28 cellular contexts compared by ENCODE assay signal in genomic region chr1:26353210-26353859, GRCh38. TPM values are rescaled to one million over a fixed set of nuclear protein-coding genes. Genes with fewer than 3 reads are reported as not detected.
DNase-seq lines count a peak whose midpoint lies in the region; ATAC-seq, FAIRE-seq and TF ChIP-seq lines count a peak whose summit lies in the region.
"Had no signal": no experiment of that assay in that cellular context is flagged by ENCODE, and none has a peak within 500 bp of the region (broad histone marks: within the 10 kb centered on the region; RNA-seq: fewer than 3 reads in every experiment).

No MANE protein-coding gene starts in this region.

- intact Hi-C loops in A673 (cut with micrococcal nuclease; ENCODE audit: unreplicated experiment): no loop called here

- CTCF ChIA-PET in A673 (lab: Charles Lee): no interaction called here

- H3K4me1 ChIP-seq in RWPE2 (ENCODE audit: insufficient read depth, poor library complexity, severe bottlenecking) (peaks cover 62% of the 10 kb centered on the region), keratinocyte (ENCODE audit: control insufficient read depth, extremely low read depth, insufficient read depth, low read length) (peaks cover 61% of the 10 kb centered on the region), suprapubic skin (peaks cover 67% of the 10 kb centered on the region), A673 (ENCODE audit: insufficient read depth, low read length, poor library complexity, severe bottlenecking) (no peaks in the 10 kb centered on the region)
- H3K4me1 ChIP-seq: parathyroid adenoma, sigmoid colon had no signal

- H3K4me1 Mint-ChIP-seq in activated naive CD8-positive, alpha-beta T cell treated with anti-CD3 and anti-CD28 coated beads, Interleukin-2, amount 10 ng/mL, durations not matched to agents 7 days and 5 days: peaks cover 13% of the 10 kb centered on the region
- peaks cover under 1% of the 10 kb centered on the region for H3K4me1 Mint-ChIP-seq in activated naive CD8-positive, alpha-beta T cell treated with anti-CD3 and anti-CD28 coated beads for 36 hours

- H3K9me3 Mint-ChIP-seq in activated naive CD8-positive, alpha-beta T cell treated with anti-CD3 and anti-CD28 coated beads, Interleukin-2, amount 10 ng/mL, durations not matched to agents 7 days and 5 days: no peaks in the 10 kb centered on the region
- no peaks in the 10 kb centered on the region for H3K9me3 Mint-ChIP-seq in activated naive CD8-positive, alpha-beta T cell treated with anti-CD3 and anti-CD28 coated beads for 36 hours
- H3K9me3 Mint-ChIP-seq: HFFc6 had no signal

- peaks cover 2% of the 10 kb centered on the region for H3K36me3 Mint-ChIP-seq in activated naive CD8-positive, alpha-beta T cell treated with anti-CD3 and anti-CD28 coated beads, Interleukin-2, amount 10 ng/mL, durations not matched to agents 7 days and 5 days
- no peaks in the 10 kb centered on the region for H3K36me3 Mint-ChIP-seq in activated naive CD8-positive, alpha-beta T cell treated with anti-CD3 and anti-CD28 coated beads for 36 hours

- H3K27ac ChIP-seq in RWPE2 (ENCODE audit: poor library complexity, severe bottlenecking) (peak overlapping the region; percentile 85), keratinocyte (ENCODE audit: control insufficient read depth, insufficient read depth, low read length) (peak overlapping the region; percentile 78), suprapubic skin (peak overlapping the region; percentile 72), A673 (ENCODE audit: low read depth, low read length, poor library complexity, severe bottlenecking) (no peak overlapping the region)
- H3K27ac ChIP-seq: heart left ventricle, parathyroid adenoma, sigmoid colon had no signal

- POLR2A ChIA-PET in activated naive CD8-positive, alpha-beta T cell treated with anti-CD3 and anti-CD28 coated beads, Interleukin-2, amount 10 ng/mL, durations not matched to agents 7 days and 5 days (lab: Charles Lee): no interaction called here
- POLR2A ChIA-PET in A673 (lab: Charles Lee; ENCODE audit: low non-redundant PET): no interaction called here

- H3K4me3 ChIP-seq in RWPE2 (ENCODE audit: severe bottlenecking): peak overlapping the region; percentile 27
- H3K4me3 ChIP-seq in keratinocyte (ENCODE audit: control insufficient read depth in 2 of 3, extremely low read depth in 1 of 3, insufficient read depth in 2 of 3, low read depth in 1 of 3, low read length in 3 of 3): peak overlapping the region; percentile 51 to 67 (median 60)
- peak overlapping the region; percentile 33 for H3K4me3 ChIP-seq in suprapubic skin
- H3K4me3 ChIP-seq in A673 (ENCODE audit: low read depth, low read length, poor library complexity, severe bottlenecking): no peak overlapping the region
- H3K4me3 ChIP-seq: heart left ventricle, MG63, sigmoid colon had no signal

- H3K27me3 Mint-ChIP-seq in activated naive CD8-positive, alpha-beta T cell treated with anti-CD3 and anti-CD28 coated beads, Interleukin-2, amount 10 ng/mL, durations not matched to agents 7 days and 5 days: peaks cover 2% of the 10 kb centered on the region
- no peaks in the 10 kb centered on the region for H3K27me3 Mint-ChIP-seq in activated naive CD8-positive, alpha-beta T cell treated with anti-CD3 and anti-CD28 coated beads for 36 hours

- no TSS peak for BruUV-seq in A673 (replicated peaks; lab: Mats Ljungman, UMichigan)

- peak overlapping the region; percentile 40 for H3K27ac Mint-ChIP-seq in activated naive CD8-positive, alpha-beta T cell treated with anti-CD3 and anti-CD28 coated beads, Interleukin-2, amount 10 ng/mL, durations not matched to agents 7 days and 5 days
- H3K27ac Mint-ChIP-seq in activated naive CD8-positive, alpha-beta T cell treated with anti-CD3 and anti-CD28 coated beads for 36 hours: no peak overlapping the region
- H3K27ac Mint-ChIP-seq: HFFc6 had no signal

- no peaks in the 10 kb centered on the region for H4K20me1 ChIP-seq in keratinocyte (ENCODE audit: control insufficient read depth, extremely low read depth, insufficient read depth, low read length)

- TF ChIP-seq POLR2A in suprapubic skin (IDR thresholded peaks at IDR 0.05): no peak

- H3K27me3 ChIP-seq in RWPE2 (ENCODE audit: insufficient read depth, poor library complexity, severe bottlenecking) (no peaks in the 10 kb centered on the region), keratinocyte (ENCODE audit: control insufficient read depth, extremely low read depth, insufficient read depth, low read length) (no peaks in the 10 kb centered on the region), suprapubic skin (peaks cover 9% of the 10 kb centered on the region), A673 (replicated peaks; ENCODE audit: insufficient read depth, low read depth, low read length, poor library complexity) (no peaks in the 10 kb centered on the region)
- H3K27me3 ChIP-seq: MG63 had no signal

- WGBS in suprapubic skin: 60% methylated on average over 4 of the region's 4 CpGs

- peak overlapping the region; percentile 90 for H3K4me2 ChIP-seq in keratinocyte (ENCODE audit: control insufficient read depth, extremely low read depth, insufficient read depth, low read depth, low read length)

- H3K9ac ChIP-seq in keratinocyte (ENCODE audit: control insufficient read depth, extremely low read depth, insufficient read depth, low read length): peak overlapping the region; percentile 85
- H3K9ac ChIP-seq: parathyroid adenoma had no signal

- dilution Hi-C loops in keratinocyte (cut with MboI; ENCODE audit: extremely low pct_ligation_motif_present, low sequenced_read_pairs): no loop called here

- ATAC-seq in activated naive CD8-positive, alpha-beta T cell treated with anti-CD3 and anti-CD28 coated beads, Interleukin-2, amount 10 ng/mL, durations not matched to agents 7 days and 5 days (ENCODE audit: low read depth): no peak
- ATAC-seq in RWPE2 (ENCODE audit: low read depth) (no peak), GM19452 (IDR thresholded peaks at IDR 0.05; ENCODE audit: unreplicated experiment) (no peak)
- ATAC-seq: heart left ventricle had no signal

- no peaks in the 10 kb centered on the region for H3K36me3 ChIP-seq in RWPE2 (ENCODE audit: low read depth)
- H3K36me3 ChIP-seq in keratinocyte (ENCODE audit: control insufficient read depth in 2 of 2, extremely low read depth in 1 of 2, insufficient read depth in 2 of 2, low read length in 2 of 2): no peaks in the 10 kb centered on the region
- no peaks in the 10 kb centered on the region for H3K36me3 ChIP-seq in suprapubic skin
- no peaks in the 10 kb centered on the region for H3K36me3 ChIP-seq in A673 (ENCODE audit: insufficient read depth, low read length, poor library complexity, severe bottlenecking)
- H3K36me3 ChIP-seq: heart left ventricle, MG63, sigmoid colon had no signal

- peaks cover 3% of the 10 kb centered on the region for H3K9me1 ChIP-seq in keratinocyte (ENCODE audit: control insufficient read depth, extremely low read depth, insufficient read depth, low read length)

- DNase-seq in activated naive CD8-positive, alpha-beta T cell treated with anti-CD3 and anti-CD28 coated beads, Interleukin-2, amount 10 ng/mL, durations not matched to agents 7 days and 5 days: no peak
- DNase-seq in activated naive CD8-positive, alpha-beta T cell treated with anti-CD3 and anti-CD28 coated beads for 36 hours: no peak
- DNase-seq in RWPE2 (ENCODE audit: low spot score) (no peak), keratinocyte (ENCODE audit: low read depth, low spot score) (no peak), suprapubic skin (ENCODE audit: low spot score in 2 of 2) (no peak), A673 (ENCODE audit: low spot score) (no peak), germinal center (ENCODE audit: low spot score) (no peak)
- DNase-seq: ACHN; activated CD4-positive, alpha-beta T cell treated with anti-CD3 and anti-CD28 coated beads for 4 hours; activated CD8-positive, alpha-beta memory T cell treated with anti-CD3 and anti-CD28 coated beads, Interleukin-2, amount 50 U/mL, for 48 hours; activated gamma-delta T cell treated with Interleukin-2 at 50 U/mL for 16 hours; C1 segment of cervical spinal cord; DMS153; effector CD8-positive, alpha-beta T cell; GDM1; heart left ventricle; HFFc6; MG63; NCI-H187; NCI-H446 treated with DMSO at 0.1 percent for 48 hours; Right ventricle myocardium superior; sigmoid colon; stimulated activated CD4-positive, alpha-beta T cell treated with anti-CD3 and anti-CD28 coated beads, Interleukin-1b, Interleukin-23, amount 100 ng/mL, for 48 hours had no signal

- H3K9me3 ChIP-seq in RWPE2 (ENCODE audit: severe bottlenecking) (no peaks in the 10 kb centered on the region), keratinocyte (ENCODE audit: control insufficient read depth, low read depth, low read length) (no peaks in the 10 kb centered on the region), suprapubic skin (no peaks in the 10 kb centered on the region), A673 (ENCODE audit: low read depth, low read length, poor library complexity, severe bottlenecking) (no peaks in the 10 kb centered on the region)
- H3K9me3 ChIP-seq: heart left ventricle, MG63, sigmoid colon had no signal

- no peak for FAIRE-seq in keratinocyte (lab: Jason Lieb, UNC)
- FAIRE-seq: TTC549 had no signal

- no peak overlapping the region for H3K4me3 Mint-ChIP-seq in activated naive CD8-positive, alpha-beta T cell treated with anti-CD3 and anti-CD28 coated beads, Interleukin-2, amount 10 ng/mL, durations not matched to agents 7 days and 5 days
- H3K4me3 Mint-ChIP-seq in activated naive CD8-positive, alpha-beta T cell treated with anti-CD3 and anti-CD28 coated beads for 36 hours: no peak overlapping the region
- H3K4me3 Mint-ChIP-seq: HFFc6 had no signal

- TF ChIP-seq EP300 in suprapubic skin (IDR thresholded peaks at IDR 0.05): no peak

- H3K79me2 ChIP-seq in keratinocyte (ENCODE audit: control insufficient read depth, insufficient read depth, low read length): no peaks in the 10 kb centered on the region
- H3K79me2 ChIP-seq: parathyroid adenoma had no signal

- peak overlapping the region; percentile 60 for H2AFZ ChIP-seq in keratinocyte (ENCODE audit: control insufficient read depth, low read length)
- H2AFZ ChIP-seq: parathyroid adenoma had no signal

- no peak for TF ChIP-seq CTCF in RWPE2 (IDR thresholded peaks at IDR 0.05; ENCODE audit: poor library complexity, severe bottlenecking)
- no peak for TF ChIP-seq CTCF in keratinocyte (optimal IDR thresholded peaks at IDR 0.05 in 1 of 3, IDR thresholded peaks at IDR 0.05 in 1 of 3, conservative IDR thresholded peaks at IDR 0.05 in 1 of 3; ENCODE audit: extremely low read depth in 1 of 3, insufficient read depth in 2 of 3, low read length in 3 of 3)
- no peak for TF ChIP-seq CTCF in suprapubic skin (IDR thresholded peaks at IDR 0.05)
- no peak for TF ChIP-seq CTCF in A673 (conservative IDR thresholded peaks at IDR 0.05; ENCODE audit: low read depth, low read length)

RNA-seq across cellular contexts. Expression of gene CRYBG2, which starts 0.6 kb away (rescaled TPM):
- 10 to 100 TPM in 1 of 2 experiments, 1 to 10 TPM in 1; 7.9 to 10.3 TPM for total RNA-seq in activated naive CD8-positive, alpha-beta T cell treated with anti-CD3 and anti-CD28 coated beads, Interleukin-2, amount 10 ng/mL, durations not matched to agents 7 days and 5 days
- 1 to 10 TPM; 4.9 to 5.1 TPM for total RNA-seq in activated naive CD8-positive, alpha-beta T cell treated with anti-CD3 and anti-CD28 coated beads for 36 hours
- polyA plus RNA-seq in keratinocyte: 6.0 to 15.5 TPM (median 7.9 TPM) in 3 replicates
- 27.9 TPM for polyA plus RNA-seq in keratinocyte (2011; ENCODE audit: low read depth)
- 3.1 and 7.3 TPM in 2 replicates for polyA plus RNA-seq in keratinocyte (2011; cell fraction: cytosol; rRNA removed)
- 28.6 and 33.8 TPM in 2 replicates for polyA plus RNA-seq in keratinocyte (2011; cell fraction: nucleus; rRNA removed)
- 12.0 and 50.5 TPM in 2 replicates for polyA plus RNA-seq in keratinocyte (2012; ENCODE audit: low replicate concordance)
- polyA minus RNA-seq in keratinocyte: 11.2 to 30.9 TPM (median 17.2 TPM) in 3 replicates
- polyA minus RNA-seq in keratinocyte (2011; cell fraction: cytosol; rRNA and poly(A)+ RNA removed): 20.1 TPM
- 27.2 and 40.2 TPM in 2 replicates for polyA minus RNA-seq in keratinocyte (2011; cell fraction: nucleus; rRNA and poly(A)+ RNA removed)
- total RNA-seq in suprapubic skin (10 to 100 TPM; 47.8 to 96.9 (median 62.8) TPM), A673 (2021) (not detected in 2 replicates)
- total RNA-seq: fibroblast of lung, HFFc6, Right ventricle myocardium superior had no signal
- polyA plus RNA-seq: fibroblast of lung, heart left ventricle had no signal

RNA-seq across cellular contexts. Expression of gene ZNF683, which starts 19.2 kb away (rescaled TPM):
- total RNA-seq in activated naive CD8-positive, alpha-beta T cell treated with anti-CD3 and anti-CD28 coated beads, Interleukin-2, amount 10 ng/mL, durations not matched to agents 7 days and 5 days: 1 to 10 TPM; 9.3 to 9.9 TPM
- under 1 TPM; 0.27 to 0.32 TPM for total RNA-seq in activated naive CD8-positive, alpha-beta T cell treated with anti-CD3 and anti-CD28 coated beads for 36 hours
- not detected in 3 replicates for polyA plus RNA-seq in keratinocyte
- not detected for polyA plus RNA-seq in keratinocyte (2011; ENCODE audit: low read depth)
- not detected in 2 replicates for polyA plus RNA-seq in keratinocyte (2011; cell fraction: cytosol; rRNA removed)
- not detected in 2 replicates for polyA plus RNA-seq in keratinocyte (2011; cell fraction: nucleus; rRNA removed)
- polyA plus RNA-seq in keratinocyte (2012; ENCODE audit: low replicate concordance): not detected in 2 replicates
- not detected in 3 replicates for polyA minus RNA-seq in keratinocyte
- not detected for polyA minus RNA-seq in keratinocyte (2011; cell fraction: cytosol; rRNA and poly(A)+ RNA removed)
- polyA minus RNA-seq in keratinocyte (2011; cell fraction: nucleus; rRNA and poly(A)+ RNA removed): not detected in 2 replicates
- total RNA-seq in suprapubic skin: not detected
- not detected in 2 replicates for total RNA-seq in A673 (2021)
- total RNA-seq: fibroblast of lung, HFFc6, lower leg skin, Right ventricle myocardium superior, sigmoid colon had no signal
- polyA plus RNA-seq: fibroblast of lung had no signal

RNA-seq across cellular contexts. Expression of gene CD52, which starts 35.6 kb away (rescaled TPM):
- total RNA-seq in activated naive CD8-positive, alpha-beta T cell treated with anti-CD3 and anti-CD28 coated beads, Interleukin-2, amount 10 ng/mL, durations not matched to agents 7 days and 5 days: 1,000 to 10,000 TPM; 1,078 to 1,088 TPM
- total RNA-seq in activated naive CD8-positive, alpha-beta T cell treated with anti-CD3 and anti-CD28 coated beads for 36 hours: 100 to 1,000 TPM; 263 to 278 TPM
- polyA plus RNA-seq in keratinocyte: 0.22 to 0.27 TPM in 2 of 3 replicates, not detected in the other
- not detected for polyA plus RNA-seq in keratinocyte (2011; ENCODE audit: low read depth)
- not detected in 2 replicates for polyA plus RNA-seq in keratinocyte (2011; cell fraction: cytosol; rRNA removed)
- not detected in 2 replicates for polyA plus RNA-seq in keratinocyte (2011; cell fraction: nucleus; rRNA removed)
- 0.69 TPM in 1 of 2 replicates, not detected in the other for polyA plus RNA-seq in keratinocyte (2012; ENCODE audit: low replicate concordance)
- 1.5 TPM in 1 of 3 replicates, not detected in the others for polyA minus RNA-seq in keratinocyte
- polyA minus RNA-seq in keratinocyte (2011; cell fraction: cytosol; rRNA and poly(A)+ RNA removed): not detected
- polyA minus RNA-seq in keratinocyte (2011; cell fraction: nucleus; rRNA and poly(A)+ RNA removed): not detected in 2 replicates
- total RNA-seq in suprapubic skin: 10 to 100 TPM in 1 of 4 donors, 1 to 10 TPM in 3; 2.3 to 11.4 (median 9.9) TPM
- total RNA-seq in A673 (2021): not detected in 2 replicates
- total RNA-seq: fibroblast of lung, HFFc6 had no signal

RNA-seq across cellular contexts. Expression of gene UBXN11, which starts 46.9 kb away (rescaled TPM):
- 10 to 100 TPM; 60.5 to 64.1 TPM for total RNA-seq in activated naive CD8-positive, alpha-beta T cell treated with anti-CD3 and anti-CD28 coated beads, Interleukin-2, amount 10 ng/mL, durations not matched to agents 7 days and 5 days
- 10 to 100 TPM; 30.5 to 31.7 TPM for total RNA-seq in activated naive CD8-positive, alpha-beta T cell treated with anti-CD3 and anti-CD28 coated beads for 36 hours
- polyA plus RNA-seq in keratinocyte: 5.2 to 6.8 TPM (median 6.6 TPM) in 3 replicates
- 6.8 TPM for polyA plus RNA-seq in keratinocyte (2011; ENCODE audit: low read depth)
- 1.5 and 2.1 TPM in 2 replicates for polyA plus RNA-seq in keratinocyte (2011; cell fraction: cytosol; rRNA removed)
- polyA plus RNA-seq in keratinocyte (2011; cell fraction: nucleus; rRNA removed): 28.1 and 28.2 TPM in 2 replicates
- polyA plus RNA-seq in keratinocyte (2012; ENCODE audit: low replicate concordance): 5.4 and 7.6 TPM in 2 replicates
- 2.7 to 6.8 TPM (median 4.3 TPM) in 3 replicates for polyA minus RNA-seq in keratinocyte
- 3.1 TPM for polyA minus RNA-seq in keratinocyte (2011; cell fraction: cytosol; rRNA and poly(A)+ RNA removed)
- polyA minus RNA-seq in keratinocyte (2011; cell fraction: nucleus; rRNA and poly(A)+ RNA removed): 3.5 and 4.0 TPM in 2 replicates
- total RNA-seq in suprapubic skin (10 to 100 TPM in 2 of 4 donors, 1 to 10 TPM in 2; 3.2 to 19.1 (median 9.1) TPM), A673 (2021) (22.1 and 25.4 TPM in 2 replicates)

RNA-seq across cellular contexts. Expression of gene LIN28A, which starts 57.3 kb away (rescaled TPM):
- total RNA-seq in activated naive CD8-positive, alpha-beta T cell treated with anti-CD3 and anti-CD28 coated beads, Interleukin-2, amount 10 ng/mL, durations not matched to agents 7 days and 5 days: not detected
- total RNA-seq in activated naive CD8-positive, alpha-beta T cell treated with anti-CD3 and anti-CD28 coated beads for 36 hours: not detected
- 0.03 TPM in 1 of 3 replicates, not detected in the others for polyA plus RNA-seq in keratinocyte
- not detected for polyA plus RNA-seq in keratinocyte (2011; ENCODE audit: low read depth)
- not detected in 2 replicates for polyA plus RNA-seq in keratinocyte (2011; cell fraction: cytosol; rRNA removed)
- polyA plus RNA-seq in keratinocyte (2011; cell fraction: nucleus; rRNA removed): not detected in 2 replicates
- not detected in 2 replicates for polyA plus RNA-seq in keratinocyte (2012; ENCODE audit: low replicate concordance)
- 0.16 to 0.22 TPM in 2 of 3 replicates, not detected in the other for polyA minus RNA-seq in keratinocyte
- polyA minus RNA-seq in keratinocyte (2011; cell fraction: cytosol; rRNA and poly(A)+ RNA removed): not detected
- not detected in 2 replicates for polyA minus RNA-seq in keratinocyte (2011; cell fraction: nucleus; rRNA and poly(A)+ RNA removed)
- not detected for total RNA-seq in suprapubic skin
- 0.15 and 0.39 TPM in 2 replicates for total RNA-seq in A673 (2021)
- total RNA-seq: fibroblast of lung, HFFc6, lower leg skin, Right ventricle myocardium superior, sigmoid colon had no signal
- polyA plus RNA-seq: heart left ventricle, sigmoid colon had no signal

Comparison
In these comparisons a context has a peak if more than half of its experiments do, and no peak if none do; other contexts are left out.
1. RNA of gene ZNF683, which starts 19.2 kb away (total RNA-seq): 9.3 to 9.9 TPM in activated naive CD8-positive, alpha-beta T cell treated with anti-CD3 and anti-CD28 coated beads, Interleukin-2, amount 10 ng/mL, durations not matched to agents 7 days and 5 days; 0.27 to 0.32 TPM in activated naive CD8-positive, alpha-beta T cell treated with anti-CD3 and anti-CD28 coated beads for 36 hours, not detected in suprapubic skin and not detected in A673; every median in the first group is over 4 times any median in the second.
2. RNA of gene CRYBG2, which starts 0.6 kb away (total RNA-seq): 47.8 to 96.9 TPM in suprapubic skin; 7.9 to 10.3 TPM in activated naive CD8-positive, alpha-beta T cell treated with anti-CD3 and anti-CD28 coated beads, Interleukin-2, amount 10 ng/mL, durations not matched to agents 7 days and 5 days, 4.9 to 5.1 TPM in activated naive CD8-positive, alpha-beta T cell treated with anti-CD3 and anti-CD28 coated beads for 36 hours and not detected in A673; every median in the first group is over 4 times any median in the second.
3. RNA of gene CD52, which starts 35.6 kb away (total RNA-seq): 1,078 to 1,088 TPM in activated naive CD8-positive, alpha-beta T cell treated with anti-CD3 and anti-CD28 coated beads, Interleukin-2, amount 10 ng/mL, durations not matched to agents 7 days and 5 days and 263 to 278 TPM in activated naive CD8-positive, alpha-beta T cell treated with anti-CD3 and anti-CD28 coated beads for 36 hours; 2.3 to 11.4 TPM in suprapubic skin and not detected in A673; every median in the first group is over 10 times any median in the second.